8 cellular contexts compared by ENCODE assay signal in the genomic region with DNA sequence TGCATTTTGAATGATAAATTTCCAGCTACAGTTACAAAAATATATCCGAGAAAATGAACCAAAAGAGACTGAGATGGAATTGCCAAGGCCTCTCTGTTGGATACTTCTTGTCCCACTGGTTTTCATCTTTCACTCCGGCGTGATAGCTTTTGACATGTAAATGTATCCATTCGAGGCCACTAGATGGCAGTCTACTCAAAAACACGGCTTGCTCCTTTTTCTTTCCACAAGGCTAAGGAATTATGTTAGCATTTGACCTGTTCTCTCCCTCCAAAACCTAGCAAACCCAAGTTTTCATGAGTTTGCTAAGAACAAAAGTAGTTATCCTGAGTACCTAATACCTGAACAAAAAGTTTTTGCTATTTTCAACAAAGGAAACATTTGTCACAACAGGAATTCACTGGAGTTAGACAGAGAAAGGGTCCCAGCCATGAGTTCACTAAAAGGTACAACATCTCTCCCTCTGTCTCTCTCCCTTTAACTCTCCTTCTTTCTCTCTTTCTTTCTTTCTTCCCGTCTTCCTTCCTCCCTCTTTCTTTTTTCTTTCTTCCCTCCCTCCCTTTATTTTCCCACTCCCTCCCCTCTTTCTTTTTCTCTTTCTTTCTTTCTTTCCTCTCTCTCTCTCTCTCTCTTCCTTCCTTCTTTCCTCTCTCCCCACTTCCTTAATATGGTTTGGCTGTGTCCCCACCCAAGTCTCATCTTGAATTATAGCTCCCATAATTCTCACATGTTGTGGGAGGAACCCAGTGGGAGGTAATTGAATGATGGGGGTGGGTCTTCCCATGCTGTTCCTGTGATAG.
DNase-seq lines count a peak whose midpoint lies in the region; ATAC-seq, FAIRE-seq and TF ChIP-seq lines count a peak whose summit lies in the region.

No MANE protein-coding gene starts in this region.

- H3K27ac Mint-ChIP-seq in MCF 10A (ENCODE audit: low read depth, unreplicated experiment) = no peak overlapping the region

- no peak for TF ChIP-seq POLR2A in HepG2 (IDR thresholded peaks at IDR 0.05; ENCODE audit: insufficient read depth in 1 of 2, low read depth in 2 of 2, low read length in 2 of 2)

- H3K4me3 Mint-ChIP-seq in MCF 10A (ENCODE audit: unreplicated experiment) = no peak overlapping the region

- DNase-seq in NCI-H82 (lab: John Stamatoyannopoulos, UW) = peak; percentile 75
- peak; percentile 66 for DNase-seq in MCF 10A (ENCODE audit: unreplicated experiment)
- peak; percentile 47 for DNase-seq in HepG2 (ENCODE audit: low spot score)
- no peak for DNase-seq in activated CD4-positive, CD25-positive, alpha-beta regulatory T cell treated with anti-CD3 and anti-CD28 coated beads, Interleukin-2, amount 50 U/mL, for 72 hours
- no peak for DNase-seq in activated CD4-positive, CD25-positive, alpha-beta regulatory T cell (lab: John Stamatoyannopoulos, UW)

- H3K9ac ChIP-seq in HepG2 (ENCODE audit: insufficient read depth, low read depth, low read length) = no peak overlapping the region

- ATAC-seq in GM19372 (IDR thresholded peaks at IDR 0.05; ENCODE audit: low read depth, unreplicated experiment) (peak; percentile 83), HG03571 (IDR thresholded peaks at IDR 0.05; ENCODE audit: unreplicated experiment) (peak; percentile 76), HepG2 (peak; percentile 72)

- H3K9me2 ChIP-seq in DOHH2 (replicated peaks; ENCODE audit: control insufficient read depth, low read length) = no peaks in the 10 kb centered on the region

- H3K27me3 ChIP-seq in DOHH2 (ENCODE audit: control insufficient read depth, low read length) (no peaks in the 10 kb centered on the region), HepG2 (ENCODE audit: control insufficient read depth in 1 of 2, insufficient read depth in 2 of 2, low read length in 2 of 2) (peaks cover 0 to 1% of the 10 kb centered on the region in 2 experiments; a peak in 2 of 5 replicates)

- BruUV-seq in MCF 10A (replicated peaks; lab: Mats Ljungman, UMichigan) (no TSS peak), HepG2 (replicated peaks; lab: Mats Ljungman, UMichigan) (no TSS peak)

- no peaks in the 10 kb centered on the region for H3K36me3 Mint-ChIP-seq in MCF 10A (ENCODE audit: insufficient read depth, unreplicated experiment)

- intact Hi-C loops in MCF 10A (cut with micrococcal nuclease) = loop anchor here (1.0 to 10.0 kb wide), 2 partner anchors 543 to 829 kb away; no protein-coding TSS in a partner anchor
- intact Hi-C loops in HepG2 (cut with micrococcal nuclease; ENCODE audit: unreplicated experiment) = no loop called here

- peaks cover 55% of the 10 kb centered on the region for H3K27me3 Mint-ChIP-seq in MCF 10A (ENCODE audit: insufficient read depth, unreplicated experiment)

- H3K36me3 ChIP-seq in DOHH2 (ENCODE audit: control insufficient read depth, low read length) = no peaks in the 10 kb centered on the region
- H3K36me3 ChIP-seq in HepG2 (replicated peaks in 1 of 2; ENCODE audit: control insufficient read depth in 1 of 2, insufficient read depth in 2 of 2, low read length in 2 of 2) = no peaks in the 10 kb centered on the region

- no peaks in the 10 kb centered on the region for H3K4me1 ChIP-seq in DOHH2 (ENCODE audit: control insufficient read depth, low read length)
- H3K4me1 ChIP-seq in HepG2 (ENCODE audit: insufficient read depth, low read length) = no peaks in the 10 kb centered on the region

- H4K20me1 ChIP-seq in DOHH2 (ENCODE audit: control insufficient read depth, insufficient read depth, low read depth, low read length) (no peaks in the 10 kb centered on the region), HepG2 (ENCODE audit: insufficient read depth, low read length) (no peaks in the 10 kb centered on the region)

- TF ChIP-seq CTCF in DOHH2 (IDR thresholded peaks at IDR 0.05; ENCODE audit: low read depth, low read length, poor library complexity, severe bottlenecking) = peak; percentile 71
- peak; percentile 55 for TF ChIP-seq CTCF in MCF 10A (IDR thresholded peaks at IDR 0.05; ENCODE audit: unreplicated experiment)
- peak; percentile 70 for TF ChIP-seq CTCF in HepG2 (CRISPR knock-in tag; IDR thresholded peaks at IDR 0.05)

- H3K4me2 ChIP-seq in DOHH2 (ENCODE audit: low read length) = no peak overlapping the region
- no peak overlapping the region for H3K4me2 ChIP-seq in HepG2 (ENCODE audit: low read depth, low read length)

- H3K9me3 ChIP-seq in DOHH2 (ENCODE audit: control insufficient read depth, insufficient read depth, low read length) (no peaks in the 10 kb centered on the region), HepG2 (ENCODE audit: low read length) (no peaks in the 10 kb centered on the region)

- no peak overlapping the region for H3K4me3 ChIP-seq in DOHH2 (ENCODE audit: low read length)
- H3K4me3 ChIP-seq in HepG2 (replicated peaks in 1 of 3; ENCODE audit: insufficient read depth in 1 of 3, low read depth in 2 of 3, low read length in 3 of 3) = no peak overlapping the region

- H3F3A ChIP-seq in DOHH2 (ENCODE audit: control insufficient read depth, insufficient read depth) = no peaks in the 10 kb centered on the region

- CTCF ChIA-PET in MCF 10A (lab: Yijun Ruan, JAX) (interaction anchor here (0.5 to 1.0 kb wide), 9 partner anchors 18 to 989 kb away, joined by 3 to 4 read pairs (median 3); no protein-coding TSS in a partner anchor), HepG2 (lab: Yijun Ruan, JAX; ENCODE audit: low intra/inter-chr PET ratio, low total read pairs) (interaction anchor here (1.3 kb wide), 1 partner anchor 544 kb away, joined by 4 read pairs; no protein-coding TSS in a partner anchor)

- TF ChIP-seq RAD21 in HepG2 (CRISPR knock-in tag; IDR thresholded peaks at IDR 0.05) = no peak

- TF ChIP-seq EP300 in HepG2 (IDR thresholded peaks at IDR 0.05; ENCODE audit: low read depth in 2 of 2, low read length in 2 of 2) (no peak), HepG2 (CRISPR knock-in tag; IDR thresholded peaks at IDR 0.05; ENCODE audit: borderline replicate concordance) (no peak)

- H3K79me2 ChIP-seq in DOHH2 (ENCODE audit: control insufficient read depth, low read length) = no peaks in the 10 kb centered on the region
- H3K79me2 ChIP-seq in HepG2 (ENCODE audit: insufficient read depth, low read length) = no peaks in the 10 kb centered on the region

- POLR2A ChIA-PET in MCF 10A (lab: Yijun Ruan, JAX) = no interaction called here
- POLR2A ChIA-PET in HepG2 (lab: Yijun Ruan, JAX) = no interaction called here

- no peaks in the 10 kb centered on the region for H3K4me1 Mint-ChIP-seq in MCF 10A (ENCODE audit: insufficient read depth, unreplicated experiment)

- 2% methylated on average over 6 of the region's 6 CpGs for WGBS in HepG2 (ENCODE audit: low lambda C conversion rate)

- in situ Hi-C loops in HepG2 (cut with HindIII; ENCODE audit: extremely low pct_ligation_motif_present, low pct_unique_long_range_greater_than_20kb) = loop anchor here (25.0 kb wide), 1 partner anchor 536 kb away; no protein-coding TSS in a partner anchor

- peak; percentile 71 for FAIRE-seq in HepG2 (lab: Jason Lieb, UNC)

- no peak overlapping the region for H2AFZ ChIP-seq in HepG2 (ENCODE audit: low read length)

- H3K9me3 Mint-ChIP-seq in MCF 10A (ENCODE audit: unreplicated experiment) = peaks cover 11% of the 10 kb centered on the region

- H3K27ac ChIP-seq in DOHH2 (ENCODE audit: low read depth, low read length) (no peak overlapping the region), HepG2 (ENCODE audit: extremely low read length, insufficient read depth, low read length) (no peak overlapping the region)

TF ChIP-seq in HepG2, 621 proteins besides CTCF, POLR2A, EP300 and RAD21:
- no peak for TF ChIP-seq ZBTB20 (CRISPR knock-in tag; IDR thresholded peaks at IDR 0.05; ENCODE audit: borderline replicate concordance, low read depth)
- no peak for TF ChIP-seq ZNF101 (CRISPR knock-in tag; IDR thresholded peaks at IDR 0.05; ENCODE audit: borderline replicate concordance, low read depth)
- peak; percentile 53 for TF ChIP-seq STAG1 (CRISPR knock-in tag; IDR thresholded peaks at IDR 0.05)

Comparison
In these comparisons a context has a peak if more than half of its experiments do, and no peak if none do; other contexts are left out.
1. DNase-seq: peak in NCI-H82 (single experiment), MCF 10A (single experiment) and HepG2 (single experiment); none in activated CD4-positive, CD25-positive, alpha-beta regulatory T cell treated with anti-CD3 and anti-CD28 coated beads, Interleukin-2, amount 50 U/mL, for 72 hours (single experiment) and activated CD4-positive, CD25-positive, alpha-beta regulatory T cell (0 of 4).
2. Peak in every context shown above with its lines, with median percentiles within 50 percentile points of each other: CTCF ChIP-seq and ATAC-seq.